ENCODE assay signal across 20 cellular contexts in genomic region chr7:152355474-152356057, GRCh38.
DNase-seq lines count a peak whose midpoint lies in the region; ATAC-seq, FAIRE-seq and TF ChIP-seq lines count a peak whose summit lies in the region.
"Had no signal": no experiment of that assay in that cellular context is flagged by ENCODE, and none has a peak within 500 bp of the region (broad histone marks: within the 10 kb centered on the region; RNA-seq: fewer than 3 reads in every experiment).

No MANE protein-coding gene starts in this region.

- H3K36me3 Mint-ChIP-seq in activated CD4-positive, alpha-beta T cell treated with anti-CD3 and anti-CD28 coated beads for 36 hours (ENCODE audit: low read depth), result peaks cover 49% of the 10 kb centered on the region
- H3K36me3 Mint-ChIP-seq in neural crest cell (ENCODE audit: low read depth), result peaks cover 10% of the 10 kb centered on the region

- CTCF ChIA-PET in activated CD4-positive, alpha-beta T cell treated with anti-CD3 and anti-CD28 coated beads for 36 hours (lab: Charles Lee), result interaction anchor here (0.5 to 1.3 kb wide), 4 partner anchors 13 to 407 kb away, joined by 3 to 5 read pairs (median 3); no protein-coding TSS in a partner anchor

- 67 to 74% methylated on average over 2 of the region's 2 CpGs for WGBS in pancreas, 2 donors

- H3K9me3 ChIP-seq in pancreas, result no peaks in the 10 kb centered on the region
- H3K9me3 ChIP-seq: sigmoid colon, thoracic aorta had no signal

- H3K4me1 ChIP-seq in pancreas, result peaks cover 0 to 10% (median 2%) of the 10 kb centered on the region in 3 donors

- no peak for ATAC-seq in activated CD4-positive, alpha-beta T cell treated with anti-CD3 and anti-CD28 coated beads for 36 hours
- ATAC-seq in GM21515 (IDR thresholded peaks at IDR 0.05; ENCODE audit: unreplicated experiment) (peak; percentile 61), HG03354 (IDR thresholded peaks at IDR 0.05; ENCODE audit: poor library complexity, severe bottlenecking, unreplicated experiment) (peak; percentile 74), HG02970 (IDR thresholded peaks at IDR 0.05; ENCODE audit: low FRiP score, unreplicated experiment) (no peak), pancreas (no peak)
- ATAC-seq: HCT116, Right ventricle myocardium inferior had no signal

- POLR2A ChIA-PET in activated CD4-positive, alpha-beta T cell treated with anti-CD3 and anti-CD28 coated beads for 36 hours (lab: Charles Lee), result no interaction called here

- no peak overlapping the region for H3K4me3 Mint-ChIP-seq in activated CD4-positive, alpha-beta T cell treated with anti-CD3 and anti-CD28 coated beads for 36 hours
- H3K4me3 Mint-ChIP-seq in neural crest cell, result peak overlapping the region; percentile 5
- H3K4me3 Mint-ChIP-seq: activated naive CD8-positive, alpha-beta T cell treated with anti-CD3 and anti-CD28 coated beads, Interleukin-2, amount 10 ng/mL, durations not matched to agents 7 days and 5 days had no signal

- no peak overlapping the region for H3K27ac ChIP-seq in pancreas
- H3K27ac ChIP-seq: 22Rv1, sigmoid colon, thoracic aorta had no signal

- no peak for FAIRE-seq in pancreas (lab: Jason Lieb, UNC)

- no peaks in the 10 kb centered on the region for H3K9me3 Mint-ChIP-seq in activated CD4-positive, alpha-beta T cell treated with anti-CD3 and anti-CD28 coated beads for 36 hours (ENCODE audit: low read depth)
- H3K9me3 Mint-ChIP-seq in neural crest cell, result no peaks in the 10 kb centered on the region

- H3K27me3 ChIP-seq in pancreas, result no peaks in the 10 kb centered on the region
- H3K27me3 ChIP-seq: sigmoid colon had no signal

- no peaks in the 10 kb centered on the region for H3K27me3 Mint-ChIP-seq in activated CD4-positive, alpha-beta T cell treated with anti-CD3 and anti-CD28 coated beads for 36 hours
- H3K27me3 Mint-ChIP-seq in neural crest cell (ENCODE audit: low read depth), result no peaks in the 10 kb centered on the region
- H3K27me3 Mint-ChIP-seq: activated naive CD8-positive, alpha-beta T cell treated with anti-CD3 and anti-CD28 coated beads, Interleukin-2, amount 10 ng/mL, durations not matched to agents 7 days and 5 days had no signal

- H3K36me3 ChIP-seq in pancreas, result no peaks in the 10 kb centered on the region

- no peak overlapping the region for H3K4me3 ChIP-seq in pancreas
- H3K4me3 ChIP-seq: sigmoid colon, thoracic aorta had no signal

- TF ChIP-seq CTCF in neural crest cell (conservative IDR thresholded peaks at IDR 0.05), result no peak
- TF ChIP-seq CTCF in pancreas (IDR thresholded peaks at IDR 0.05), result no peak

- intact Hi-C loops in activated CD4-positive, alpha-beta T cell treated with anti-CD3 and anti-CD28 coated beads for 36 hours (cut with DNase I, micrococcal nuclease), result no loop called here
- intact Hi-C loops in posterior vena cava (cut with DNase I), result no loop called here
- intact Hi-C loops in pancreas (cut with DNase I), result no loop called here

- H3K4me1 Mint-ChIP-seq in activated CD4-positive, alpha-beta T cell treated with anti-CD3 and anti-CD28 coated beads for 36 hours, result peaks cover 7% of the 10 kb centered on the region
- H3K4me1 Mint-ChIP-seq in neural crest cell, result peaks cover 18% of the 10 kb centered on the region

- peak overlapping the region; percentile 20 for H3K27ac Mint-ChIP-seq in activated CD4-positive, alpha-beta T cell treated with anti-CD3 and anti-CD28 coated beads for 36 hours
- no peak overlapping the region for H3K27ac Mint-ChIP-seq in neural crest cell (ENCODE audit: unreplicated experiment)
- H3K27ac Mint-ChIP-seq: activated naive CD8-positive, alpha-beta T cell treated with anti-CD3 and anti-CD28 coated beads, Interleukin-2, amount 10 ng/mL, durations not matched to agents 7 days and 5 days had no signal

- DNase-seq in activated CD4-positive, alpha-beta T cell treated with anti-CD3 and anti-CD28 coated beads for 36 hours, result no peak
- DNase-seq in activated CD4-positive, alpha-beta T cell treated with anti-CD3 and anti-CD28 coated beads, Interleukin-2, amount 50 U/mL, for 1 hour, result no peak
- DNase-seq in neural crest cell (ENCODE audit: low read depth, low spot score) (no peak), posterior vena cava (ENCODE audit: low spot score) (no peak), pancreas (no peak)
- DNase-seq: activated CD8-positive, alpha-beta memory T cell treated with anti-CD3 and anti-CD28 coated beads, Interleukin-2, amount 50 U/mL, for 48 hours; activated naive CD8-positive, alpha-beta T cell treated with anti-CD3 and anti-CD28 coated beads, Interleukin-2, amount 10 ng/mL, durations not matched to agents 7 days and 5 days; islet precursor cell; NCI-H1436 treated with DMSO at 0.1 percent for 48 hours; NCI-H2227 treated with DMSO at 0.1 percent for 48 hours; sigmoid colon; stimulated activated CD4-positive, alpha-beta T cell treated with anti-CD3 and anti-CD28 coated beads, Interleukin-2, amount 100 ng/mL, for 48 hours; T-helper 1 cell had no signal

Comparison
In these comparisons a context has a peak if more than half of its experiments do, and no peak if none do; other contexts are left out.
1. ATAC-seq: peak in GM21515 (single experiment) and HG03354 (single experiment); none in activated CD4-positive, alpha-beta T cell treated with anti-CD3 and anti-CD28 coated beads for 36 hours (single experiment), HG02970 (single experiment) and pancreas (0 of 4).